In genomic region chr3:12972043-12972442, GRCh38 we compare ENCODE assay signal across 18 cellular contexts.
A peak's percentile ranks its signal among the peaks of the same experiment; 100 is the strongest.
DNase-seq lines count a peak whose midpoint lies in the region; ATAC-seq, FAIRE-seq and TF ChIP-seq lines count a peak whose summit lies in the region.
"Had no signal": no experiment of that assay in that cellular context is flagged by ENCODE, and none has a peak within 500 bp of the region (broad histone marks: within the 10 kb centered on the region; RNA-seq: fewer than 3 reads in every experiment).

No MANE protein-coding gene starts in this region.

- H3K27ac ChIP-seq in right lobe of liver (no peak overlapping the region), heart right ventricle (no peak overlapping the region)

- FAIRE-seq in D721Med (lab: Jason Lieb, UNC): no peak
- FAIRE-seq: G401.6, GM12892 had no signal

- 83% methylated on average over 3 of the region's 3 CpGs for WGBS in right lobe of liver (ENCODE audit: insufficient coverage, low coverage, low lambda C conversion rate, missing lambda C conversion rate)
- WGBS in heart right ventricle, 2 donors: 92 to 97% methylated on average over 3 of the region's 3 CpGs

- TF ChIP-seq POLR2A in right lobe of liver (IDR thresholded peaks at IDR 0.05): no peak

- H3K9me3 ChIP-seq in right lobe of liver (no peaks in the 10 kb centered on the region), heart right ventricle (no peaks in the 10 kb centered on the region)

- peaks cover 0 to 15% (median 7%) of the 10 kb centered on the region in 4 donors for H3K4me1 ChIP-seq in right lobe of liver
- peaks cover 12 to 65% (median 44%) of the 10 kb centered on the region in 9 donors for H3K4me1 ChIP-seq in heart right ventricle

- intact Hi-C loops in right lobe of liver (cut with DNase I): no loop called here
- intact Hi-C loops in heart right ventricle (cut with DNase I): no loop called here

- H3K4me3 Mint-ChIP-seq in effector memory CD8-positive, alpha-beta T cell: peak overlapping the region; percentile 36 to 44
- H3K4me3 Mint-ChIP-seq: CD4-positive, alpha-beta memory T cell; GM23338; H9 had no signal

- H3K36me3 ChIP-seq in right lobe of liver (no peaks in the 10 kb centered on the region), heart right ventricle (peaks cover 0 to 8% (median 0%) of the 10 kb centered on the region in 9 donors)

- H3K27me3 ChIP-seq in right lobe of liver: no peaks in the 10 kb centered on the region
- no peaks in the 10 kb centered on the region for H3K27me3 ChIP-seq in heart right ventricle

- H3K27ac Mint-ChIP-seq in effector memory CD8-positive, alpha-beta T cell: peak overlapping the region in 1 of 2 donors; percentile 22
- H3K27ac Mint-ChIP-seq: GM23338, H9 had no signal

- H3K36me3 Mint-ChIP-seq in effector memory CD8-positive, alpha-beta T cell (ENCODE audit: insufficient read depth): peaks cover 42% of the 10 kb centered on the region

- H3K27me3 Mint-ChIP-seq in effector memory CD8-positive, alpha-beta T cell: no peaks in the 10 kb centered on the region
- H3K27me3 Mint-ChIP-seq: CD4-positive, alpha-beta memory T cell had no signal

- TF ChIP-seq CTCF in right lobe of liver (IDR thresholded peaks at IDR 0.05) (no peak), D721Med (IDR thresholded peaks at IDR 0.05; ENCODE audit: insufficient read depth, missing control alignments) (no peak), heart right ventricle (IDR thresholded peaks at IDR 0.05) (no peak)

- no peak for ATAC-seq in effector memory CD8-positive, alpha-beta T cell (replicated peaks)
- ATAC-seq in right lobe of liver (no peak), HG02840 (IDR thresholded peaks at IDR 0.05; ENCODE audit: low FRiP score, unreplicated experiment) (no peak), heart right ventricle (no peak), GM19324 (IDR thresholded peaks at IDR 0.05; ENCODE audit: low FRiP score, unreplicated experiment) (no peak)
- ATAC-seq: GM23338, HCT116 had no signal

- peaks cover 69 to 78% of the 10 kb centered on the region in 2 donors for H3K4me1 Mint-ChIP-seq in effector memory CD8-positive, alpha-beta T cell (ENCODE audit: low read depth in 2 of 2)

- DNase-seq in OCI-M1 (lab: John Stamatoyannopoulos, UW) (peak; percentile 51), right lobe of liver (peak in 2 of 3 donors; percentile 2 to 26), D721Med (ENCODE audit: insufficient read length, low spot score) (no peak), heart right ventricle (no peak)
- no peak for DNase-seq in effector memory CD8-positive, alpha-beta T cell
- DNase-seq: C1 segment of cervical spinal cord; Calu3; CD4-positive, alpha-beta memory T cell; COR-L47; DMS153; DND-41; H9 had no signal

- no peaks in the 10 kb centered on the region for H3K9me3 Mint-ChIP-seq in effector memory CD8-positive, alpha-beta T cell
- H3K9me3 Mint-ChIP-seq: CD4-positive, alpha-beta memory T cell; GM23338; H9 had no signal

- H3K4me3 ChIP-seq in right lobe of liver (no peak overlapping the region), heart right ventricle (no peak overlapping the region)
- H3K4me3 ChIP-seq: GM23338 had no signal

Comparison
In these comparisons a context has a peak if more than half of its experiments do, and no peak if none do; other contexts are left out.
1. DNase-seq: peak in OCI-M1 (single experiment) and right lobe of liver (2 of 3); none in effector memory CD8-positive, alpha-beta T cell (0 of 3), D721Med (single experiment) and heart right ventricle (0 of 2).